ENCODE assay signal across 1 cellular context in the genomic region with DNA sequence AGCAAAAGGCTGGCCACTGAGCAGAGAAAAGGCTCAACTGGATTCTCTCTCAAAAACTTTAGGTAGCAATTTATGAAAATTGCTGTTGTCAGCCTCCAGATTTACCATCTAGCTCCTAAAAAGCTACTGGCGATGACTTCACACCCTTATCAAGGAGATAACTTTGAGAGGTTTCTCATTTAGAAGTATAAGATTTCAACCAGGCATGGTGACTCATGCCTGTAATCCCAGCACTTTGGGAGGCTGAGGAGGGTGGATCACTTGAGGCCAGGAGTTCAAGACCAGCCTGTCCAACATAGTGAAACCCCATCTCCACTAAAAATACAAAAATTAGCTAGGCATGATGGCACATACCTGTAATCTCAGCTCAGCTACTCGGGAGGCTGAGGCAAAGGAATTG.
TF ChIP-seq lines count a peak whose summit lies in the region.

No MANE protein-coding gene starts in this region.

TF ChIP-seq in HEK293, 187 proteins besides CTCF, POLR2A, EP300 and RAD21 (continues in another document):
- TF ChIP-seq KLF8 (tag by site-specific recombination; IDR thresholded peaks at IDR 0.05) (peak; percentile 78), ZFP37 (tag by site-specific recombination; IDR thresholded peaks at IDR 0.05) (0 out of 2 replicates have a peak, but pooled peaks have one; percentile 32), FEZF1 (tag by site-specific recombination; IDR thresholded peaks at IDR 0.05) (peak; percentile 73), ZXDB (tag by site-specific recombination; IDR thresholded peaks at IDR 0.05) (peak; percentile 78), ZNF558 (tag by site-specific recombination; IDR thresholded peaks at IDR 0.05) (peak; percentile 42; the same call in 1 of the 2 replicates), ZNF394 (tag by site-specific recombination; IDR thresholded peaks at IDR 0.05; ENCODE audit: borderline replicate concordance) (peak; percentile 49; the same call in 1 of the 2 replicates), ZNF335 (tag by site-specific recombination; conservative IDR thresholded peaks at IDR 0.05) (0 out of 2 replicates have a peak, but pooled peaks have one; percentile 29), PRDM6 (tag by site-specific recombination; IDR thresholded peaks at IDR 0.05) (peak; percentile 87), ZBTB10 (tag by site-specific recombination; IDR thresholded peaks at IDR 0.05) (peak; percentile 52; the same call in 1 of the 2 replicates), GFI1B (tag by site-specific recombination; IDR thresholded peaks at IDR 0.05) (peak; percentile 82), ZNF843 (tag by site-specific recombination; IDR thresholded peaks at IDR 0.05) (peak; percentile 64), ZFP69B (tag by site-specific recombination; IDR thresholded peaks at IDR 0.05) (peak; percentile 36; the same call in 1 of the 2 replicates), ZBTB8A (tag by site-specific recombination; IDR thresholded peaks at IDR 0.05) (peak; percentile 22; the same call in 1 of the 2 replicates), ZNF664 (tag by site-specific recombination; IDR thresholded peaks at IDR 0.05) (peak; percentile 48; the same call in 1 of the 2 replicates), ZBTB21 (tag by site-specific recombination; IDR thresholded peaks at IDR 0.05) (peak; percentile 81), ZBTB7A (tag by site-specific recombination; IDR thresholded peaks at IDR 0.05; ENCODE audit: low read depth) (peak; percentile 21; the same call in 1 of the 2 replicates), ZNF580 (tag by site-specific recombination; IDR thresholded peaks at IDR 0.05) (peak; percentile 87), PRDM4 (tag by site-specific recombination; IDR thresholded peaks at IDR 0.05) (0 out of 2 replicates have a peak, but pooled peaks have one; percentile 16), ZBTB1 (tag by site-specific recombination; IDR thresholded peaks at IDR 0.05) (0 out of 2 replicates have a peak, but pooled peaks have one; percentile 29), WT1 (tag by site-specific recombination; IDR thresholded peaks at IDR 0.05) (peak; percentile 50; the same call in 1 of the 2 replicates), ZNF398 (tag by site-specific recombination; IDR thresholded peaks at IDR 0.05) (peak; percentile 47), OSR2 (tag by site-specific recombination; IDR thresholded peaks at IDR 0.05) (peak; percentile 97), ZNF629 (tag by site-specific recombination; IDR thresholded peaks at IDR 0.05) (peak; percentile 89), ZNF639 (tag by site-specific recombination; IDR thresholded peaks at IDR 0.05) (peak; percentile 52; the same call in 1 of the 2 replicates), ZNF391 (tag by site-specific recombination; IDR thresholded peaks at IDR 0.05; ENCODE audit: borderline replicate concordance, low read depth) (peak; percentile 75; the same call in 1 of the 2 replicates)
- TF ChIP-seq, protein P1, sequence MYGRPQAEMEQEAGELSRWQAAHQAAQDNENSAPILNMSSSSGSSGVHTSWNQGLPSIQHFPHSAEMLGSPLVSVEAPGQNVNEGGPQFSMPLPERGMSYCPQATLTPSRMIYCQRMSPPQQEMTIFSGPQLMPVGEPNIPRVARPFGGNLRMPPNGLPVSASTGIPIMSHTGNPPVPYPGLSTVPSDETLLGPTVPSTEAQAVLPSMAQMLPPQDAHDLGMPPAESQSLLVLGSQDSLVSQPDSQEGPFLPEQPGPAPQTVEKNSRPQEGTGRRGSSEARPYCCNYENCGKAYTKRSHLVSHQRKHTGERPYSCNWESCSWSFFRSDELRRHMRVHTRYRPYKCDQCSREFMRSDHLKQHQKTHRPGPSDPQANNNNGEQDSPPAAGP (tag by site-specific recombination; IDR thresholded peaks at IDR 0.05): 0 out of 2 replicates have a peak, but pooled peaks have one; percentile 34
- TF ChIP-seq, protein P2, sequence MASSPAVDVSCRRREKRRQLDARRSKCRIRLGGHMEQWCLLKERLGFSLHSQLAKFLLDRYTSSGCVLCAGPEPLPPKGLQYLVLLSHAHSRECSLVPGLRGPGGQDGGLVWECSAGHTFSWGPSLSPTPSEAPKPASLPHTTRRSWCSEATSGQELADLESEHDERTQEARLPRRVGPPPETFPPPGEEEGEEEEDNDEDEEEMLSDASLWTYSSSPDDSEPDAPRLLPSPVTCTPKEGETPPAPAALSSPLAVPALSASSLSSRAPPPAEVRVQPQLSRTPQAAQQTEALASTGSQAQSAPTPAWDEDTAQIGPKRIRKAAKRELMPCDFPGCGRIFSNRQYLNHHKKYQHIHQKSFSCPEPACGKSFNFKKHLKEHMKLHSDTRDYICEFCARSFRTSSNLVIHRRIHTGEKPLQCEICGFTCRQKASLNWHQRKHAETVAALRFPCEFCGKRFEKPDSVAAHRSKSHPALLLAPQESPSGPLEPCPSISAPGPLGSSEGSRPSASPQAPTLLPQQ (tag by site-specific recombination; IDR thresholded peaks at IDR 0.05): peak; percentile 73
- TF ChIP-seq, protein P3, sequence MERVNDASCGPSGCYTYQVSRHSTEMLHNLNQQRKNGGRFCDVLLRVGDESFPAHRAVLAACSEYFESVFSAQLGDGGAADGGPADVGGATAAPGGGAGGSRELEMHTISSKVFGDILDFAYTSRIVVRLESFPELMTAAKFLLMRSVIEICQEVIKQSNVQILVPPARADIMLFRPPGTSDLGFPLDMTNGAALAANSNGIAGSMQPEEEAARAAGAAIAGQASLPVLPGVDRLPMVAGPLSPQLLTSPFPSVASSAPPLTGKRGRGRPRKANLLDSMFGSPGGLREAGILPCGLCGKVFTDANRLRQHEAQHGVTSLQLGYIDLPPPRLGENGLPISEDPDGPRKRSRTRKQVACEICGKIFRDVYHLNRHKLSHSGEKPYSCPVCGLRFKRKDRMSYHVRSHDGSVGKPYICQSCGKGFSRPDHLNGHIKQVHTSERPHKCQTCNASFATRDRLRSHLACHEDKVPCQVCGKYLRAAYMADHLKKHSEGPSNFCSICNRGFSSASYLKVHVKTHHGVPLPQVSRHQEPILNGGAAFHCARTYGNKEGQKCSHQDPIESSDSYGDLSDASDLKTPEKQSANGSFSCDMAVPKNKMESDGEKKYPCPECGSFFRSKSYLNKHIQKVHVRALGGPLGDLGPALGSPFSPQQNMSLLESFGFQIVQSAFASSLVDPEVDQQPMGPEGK (tag by site-specific recombination; IDR thresholded peaks at IDR 0.05): peak; percentile 48; the same call in 1 of the 2 replicates
- TF ChIP-seq, protein P4, sequence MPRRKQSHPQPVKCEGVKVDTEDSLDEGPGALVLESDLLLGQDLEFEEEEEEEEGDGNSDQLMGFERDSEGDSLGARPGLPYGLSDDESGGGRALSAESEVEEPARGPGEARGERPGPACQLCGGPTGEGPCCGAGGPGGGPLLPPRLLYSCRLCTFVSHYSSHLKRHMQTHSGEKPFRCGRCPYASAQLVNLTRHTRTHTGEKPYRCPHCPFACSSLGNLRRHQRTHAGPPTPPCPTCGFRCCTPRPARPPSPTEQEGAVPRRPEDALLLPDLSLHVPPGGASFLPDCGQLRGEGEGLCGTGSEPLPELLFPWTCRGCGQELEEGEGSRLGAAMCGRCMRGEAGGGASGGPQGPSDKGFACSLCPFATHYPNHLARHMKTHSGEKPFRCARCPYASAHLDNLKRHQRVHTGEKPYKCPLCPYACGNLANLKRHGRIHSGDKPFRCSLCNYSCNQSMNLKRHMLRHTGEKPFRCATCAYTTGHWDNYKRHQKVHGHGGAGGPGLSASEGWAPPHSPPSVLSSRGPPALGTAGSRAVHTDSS (tag by site-specific recombination; IDR thresholded peaks at IDR 0.05): peak; percentile 85
- TF ChIP-seq, protein P5, sequence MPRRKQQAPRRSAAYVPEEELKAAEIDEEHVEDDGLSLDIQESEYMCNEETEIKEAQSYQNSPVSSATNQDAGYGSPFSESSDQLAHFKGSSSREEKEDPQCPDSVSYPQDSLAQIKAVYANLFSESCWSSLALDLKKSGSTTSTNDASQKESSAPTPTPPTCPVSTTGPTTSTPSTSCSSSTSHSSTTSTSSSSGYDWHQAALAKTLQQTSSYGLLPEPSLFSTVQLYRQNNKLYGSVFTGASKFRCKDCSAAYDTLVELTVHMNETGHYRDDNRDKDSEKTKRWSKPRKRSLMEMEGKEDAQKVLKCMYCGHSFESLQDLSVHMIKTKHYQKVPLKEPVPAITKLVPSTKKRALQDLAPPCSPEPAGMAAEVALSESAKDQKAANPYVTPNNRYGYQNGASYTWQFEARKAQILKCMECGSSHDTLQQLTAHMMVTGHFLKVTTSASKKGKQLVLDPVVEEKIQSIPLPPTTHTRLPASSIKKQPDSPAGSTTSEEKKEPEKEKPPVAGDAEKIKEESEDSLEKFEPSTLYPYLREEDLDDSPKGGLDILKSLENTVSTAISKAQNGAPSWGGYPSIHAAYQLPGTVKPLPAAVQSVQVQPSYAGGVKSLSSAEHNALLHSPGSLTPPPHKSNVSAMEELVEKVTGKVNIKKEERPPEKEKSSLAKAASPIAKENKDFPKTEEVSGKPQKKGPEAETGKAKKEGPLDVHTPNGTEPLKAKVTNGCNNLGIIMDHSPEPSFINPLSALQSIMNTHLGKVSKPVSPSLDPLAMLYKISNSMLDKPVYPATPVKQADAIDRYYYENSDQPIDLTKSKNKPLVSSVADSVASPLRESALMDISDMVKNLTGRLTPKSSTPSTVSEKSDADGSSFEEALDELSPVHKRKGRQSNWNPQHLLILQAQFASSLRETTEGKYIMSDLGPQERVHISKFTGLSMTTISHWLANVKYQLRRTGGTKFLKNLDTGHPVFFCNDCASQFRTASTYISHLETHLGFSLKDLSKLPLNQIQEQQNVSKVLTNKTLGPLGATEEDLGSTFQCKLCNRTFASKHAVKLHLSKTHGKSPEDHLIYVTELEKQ (tag by site-specific recombination; IDR thresholded peaks at IDR 0.05; ENCODE audit: borderline replicate concordance): peak; percentile 65; the same call in 1 of the 2 replicates
